ENCODE assay signal across 11 cellular contexts in the genomic region with DNA sequence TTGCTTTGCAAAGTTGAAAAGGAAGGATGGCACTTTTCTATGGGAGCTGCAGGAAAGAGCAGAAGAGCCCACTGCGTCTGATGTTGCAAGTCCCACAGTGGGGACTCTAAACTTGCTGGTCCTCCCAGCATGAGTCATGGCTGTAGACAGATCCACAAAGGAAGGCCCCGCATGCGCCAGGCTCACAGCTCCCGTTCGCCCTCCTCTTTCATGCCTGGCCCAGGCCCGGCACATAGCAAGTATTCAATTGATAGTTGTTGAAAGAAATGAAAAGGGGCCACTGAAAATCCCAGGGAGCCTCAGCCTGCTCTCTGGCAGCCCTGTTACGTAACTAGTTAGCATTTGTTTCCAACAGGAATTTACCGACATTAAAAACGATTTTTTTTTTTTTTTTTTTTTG. TPM values are rescaled to one million over a fixed set of nuclear protein-coding genes. Genes with fewer than 3 reads are reported as not detected.
A peak's percentile ranks its signal among the peaks of the same experiment; 100 is the strongest.
DNase-seq lines count a peak whose midpoint lies in the region; ATAC-seq and TF ChIP-seq lines count a peak whose summit lies in the region.
"Had no signal": no experiment of that assay in that cellular context is flagged by ENCODE, and none has a peak within 500 bp of the region (broad histone marks: within the 10 kb centered on the region; RNA-seq: fewer than 3 reads in every experiment).

No MANE protein-coding gene starts in this region.

- H3K4me3 ChIP-seq in endodermal cell (ENCODE audit: low read length) (no peak overlapping the region), mesodermal cell (ENCODE audit: extremely low read depth, insufficient read depth, low read length, poor library complexity, severe bottlenecking) (no peak overlapping the region), aorta (ENCODE audit: low read length in 2 of 2) (no peak overlapping the region)

- H3K9me3 ChIP-seq in endodermal cell (ENCODE audit: control insufficient read depth, low read length) (no peaks in the 10 kb centered on the region), mesodermal cell (ENCODE audit: control insufficient read depth, low read length) (no peaks in the 10 kb centered on the region), aorta (ENCODE audit: control insufficient read depth, low read length) (no peaks in the 10 kb centered on the region)

- no peak overlapping the region for H3K4me3 Mint-ChIP-seq in endodermal cell
- H3K4me3 Mint-ChIP-seq: stimulated activated naive CD8-positive, alpha-beta T cell treated with anti-CD3 and anti-CD28 coated beads, Interleukin-15, Interleukin-2, amounts not matched to agents 100 ng/mL and 50 ng/mL, for 24 hours had no signal

- intact Hi-C loops in aorta (cut with DNase I) = no loop called here

- H3K9ac ChIP-seq in endodermal cell (ENCODE audit: extremely low read depth, low read length, poor library complexity, severe bottlenecking) = peak overlapping the region; percentile 41

- peaks cover 20% of the 10 kb centered on the region for H3K36me3 Mint-ChIP-seq in endodermal cell (ENCODE audit: low read depth)

- DNase-seq in NOMO-1 (lab: John Stamatoyannopoulos, UW; ENCODE audit: unreplicated experiment in 2 of 2) (peak; percentile 17 to 35), NOMO-1 treated with dmso at 0.1 percent for 144 hours (lab: John Stamatoyannopoulos, UW; ENCODE audit: unreplicated experiment) (no peak), endodermal cell (peak; percentile 87), aorta (peak; percentile 79 to 86), T1000 (lab: John Stamatoyannopoulos, UW) (no peak)
- DNase-seq: 8988T had no signal

- H3K27me3 Mint-ChIP-seq in endodermal cell (ENCODE audit: insufficient read depth) = no peaks in the 10 kb centered on the region
- H3K27me3 Mint-ChIP-seq: stimulated activated naive CD8-positive, alpha-beta T cell treated with anti-CD3 and anti-CD28 coated beads, Interleukin-15, Interleukin-2, amounts not matched to agents 100 ng/mL and 50 ng/mL, for 24 hours had no signal

- H3K36me3 ChIP-seq in endodermal cell (ENCODE audit: control insufficient read depth, insufficient read depth, low read length) (peaks cover 29% of the 10 kb centered on the region), mesodermal cell (ENCODE audit: control insufficient read depth, insufficient read depth, low read length) (peaks cover 7% of the 10 kb centered on the region), aorta (ENCODE audit: control insufficient read depth in 1 of 2, insufficient read depth in 2 of 2, low read length in 1 of 2) (peaks cover 0 to 2% of the 10 kb centered on the region in 2 donors)

- ATAC-seq in aorta (ENCODE audit: low FRiP score) (peak; percentile 84), GM18520 (IDR thresholded peaks at IDR 0.05; ENCODE audit: unreplicated experiment) (no peak), HG02884 (IDR thresholded peaks at IDR 0.05; ENCODE audit: unreplicated experiment) (no peak)
- ATAC-seq: left colon had no signal

- H3K27ac ChIP-seq in endodermal cell (ENCODE audit: low read depth, low read length) (peak overlapping the region; percentile 95), mesodermal cell (ENCODE audit: low read depth, low read length, severe bottlenecking) (peak overlapping the region; percentile 78), aorta (ENCODE audit: low read depth in 1 of 2, low read length in 2 of 2) (no peak overlapping the region)

- peak overlapping the region; percentile 81 for H3K27ac Mint-ChIP-seq in endodermal cell
- H3K27ac Mint-ChIP-seq: stimulated activated naive CD8-positive, alpha-beta T cell treated with anti-CD3 and anti-CD28 coated beads, Interleukin-15, Interleukin-2, amounts not matched to agents 100 ng/mL and 50 ng/mL, for 24 hours had no signal

- no peaks in the 10 kb centered on the region for H3K27me3 ChIP-seq in endodermal cell (ENCODE audit: control insufficient read depth, insufficient read depth, low read length, poor library complexity, severe bottlenecking)
- no peaks in the 10 kb centered on the region for H3K27me3 ChIP-seq in aorta (ENCODE audit: control insufficient read depth in 1 of 2, insufficient read depth in 2 of 2, low read length in 1 of 2)

- TF ChIP-seq CTCF in endodermal cell (conservative IDR thresholded peaks at IDR 0.05) = no peak

- H3K9me3 Mint-ChIP-seq in endodermal cell = no peaks in the 10 kb centered on the region
- H3K9me3 Mint-ChIP-seq: stimulated activated naive CD8-positive, alpha-beta T cell treated with anti-CD3 and anti-CD28 coated beads, Interleukin-15, Interleukin-2, amounts not matched to agents 100 ng/mL and 50 ng/mL, for 24 hours had no signal

- 26 to 41% methylated on average over 6 to 9 of the region's 9 CpGs for WGBS in endodermal cell (ENCODE audit: insufficient coverage in 1 of 2, insufficient read length in 1 of 2), 2 experiments
- 13 to 23% methylated on average over 6 of the region's 9 CpGs for WGBS in mesodermal cell (ENCODE audit: insufficient coverage in 2 of 2), 2 experiments
- WGBS in aorta, 2 donors = 68 to 78% methylated on average over 9 of the region's 9 CpGs

- peaks cover 20% of the 10 kb centered on the region for H3K4me1 ChIP-seq in endodermal cell (ENCODE audit: control insufficient read depth, insufficient read depth, low read length)
- peaks cover 15% of the 10 kb centered on the region for H3K4me1 ChIP-seq in mesodermal cell (ENCODE audit: control insufficient read depth, insufficient read depth, low read length, poor library complexity, severe bottlenecking)
- H3K4me1 ChIP-seq in aorta (ENCODE audit: control insufficient read depth in 1 of 2, insufficient read depth in 2 of 2, low read length in 2 of 2) = no peaks in the 10 kb centered on the region

- peaks cover 27% of the 10 kb centered on the region for H3K4me1 Mint-ChIP-seq in endodermal cell

RNA-seq across cellular contexts. Expression of gene AP1B1, which starts 18.9 kb away (rescaled TPM):
- total RNA-seq in endodermal cell = 10 to 100 TPM; 64.9 to 76.6 TPM
- polyA plus RNA-seq in endodermal cell (2013, experiment 1 of 2) = 51.3 TPM
- 49.8 TPM for polyA plus RNA-seq in endodermal cell (2013, experiment 2 of 2)
- polyA plus RNA-seq in mesodermal cell (2013, experiment 1 of 2) = 98.4 TPM
- 70.3 TPM for polyA plus RNA-seq in mesodermal cell (2013, experiment 2 of 2)
- total RNA-seq in aorta = 10 to 100 TPM; 65.7 to 71.9 TPM
- 10 to 100 TPM; 22.3 to 22.6 TPM for polyA plus RNA-seq in aorta

RNA-seq across cellular contexts. Expression of gene RASL10A, which starts 54.0 kb away (rescaled TPM):
- 1 to 10 TPM; 1.3 TPM for total RNA-seq in endodermal cell
- 1.0 TPM for polyA plus RNA-seq in endodermal cell (2013, experiment 1 of 2)
- 1.1 TPM for polyA plus RNA-seq in endodermal cell (2013, experiment 2 of 2)
- 10.8 TPM for polyA plus RNA-seq in mesodermal cell (2013, experiment 1 of 2)
- polyA plus RNA-seq in mesodermal cell (2013, experiment 2 of 2) = 5.8 TPM
- total RNA-seq in aorta = 1 to 10 TPM; 3.0 to 3.5 TPM
- polyA plus RNA-seq in aorta = under 1 TPM in 1 of 2 donors, not detected in 1; 0.49 TPM

Comparison
In these comparisons a context has a peak if more than half of its experiments do, and no peak if none do; other contexts are left out.
1. DNase-seq: peak in NOMO-1 (2 of 2), endodermal cell (single experiment) and aorta (2 of 2); none in NOMO-1 treated with dmso at 0.1 percent for 144 hours (single experiment) and T1000 (single experiment).
2. H3K27ac ChIP-seq: peak in endodermal cell (single experiment) and mesodermal cell (single experiment); none in aorta (0 of 2).